ENCODE assay signal across 10 cellular contexts in genomic region chr3:52232279-52233107, GRCh38. TPM values are rescaled to one million over a fixed set of nuclear protein-coding genes. Genes with fewer than 3 reads are reported as not detected.
A peak's percentile ranks its signal among the peaks of the same experiment; 100 is the strongest.
DNase-seq lines count a peak whose midpoint lies in the region; ATAC-seq, FAIRE-seq and TF ChIP-seq lines count a peak whose summit lies in the region.
"Had no signal": no experiment of that assay in that cellular context is flagged by ENCODE, and none has a peak within 500 bp of the region (broad histone marks: within the 10 kb centered on the region; RNA-seq: fewer than 3 reads in every experiment).

No MANE protein-coding gene starts in this region.

- no peak overlapping the region for H3K9ac ChIP-seq in HepG2 (ENCODE audit: insufficient read depth, low read depth, low read length)

- in situ Hi-C loops in HepG2 (cut with HindIII; ENCODE audit: extremely low pct_ligation_motif_present, low pct_unique_long_range_greater_than_20kb) = no loop called here

- H3K9me3 ChIP-seq in HepG2 (ENCODE audit: low read length) (no peaks in the 10 kb centered on the region), testis (no peaks in the 10 kb centered on the region), tibial nerve (no peaks in the 10 kb centered on the region)
- H3K9me3 ChIP-seq: suprapubic skin had no signal

- TF ChIP-seq CTCF in D721Med (IDR thresholded peaks at IDR 0.05; ENCODE audit: insufficient read depth, missing control alignments) = peak; percentile 30
- TF ChIP-seq CTCF in HepG2 (CRISPR knock-in tag; IDR thresholded peaks at IDR 0.05) = peak; percentile 44; the same call in 1 of the 2 replicates
- TF ChIP-seq CTCF in testis (IDR thresholded peaks at IDR 0.05) = no peak
- no peak for TF ChIP-seq CTCF in tibial nerve (IDR thresholded peaks at IDR 0.05)

- H3K9me3 Mint-ChIP-seq in T-cell = no peaks in the 10 kb centered on the region
- H3K9me3 Mint-ChIP-seq: activated T-cell treated with anti-CD3 and anti-CD28 coated beads, Interleukin-2, amount 50 U/mL, for 4 hours had no signal

- H3K36me3 ChIP-seq in HepG2 (replicated peaks in 1 of 2; ENCODE audit: control insufficient read depth in 1 of 2, insufficient read depth in 2 of 2, low read length in 2 of 2) (peaks cover 21 to 49% of the 10 kb centered on the region in 2 experiments), testis (ENCODE audit: low read depth, missing control alignments) (no peaks in the 10 kb centered on the region), tibial nerve (peaks cover 0 to 77% (median 25%) of the 10 kb centered on the region in 3 donors)

- WGBS in HepG2 (ENCODE audit: low lambda C conversion rate) = 97% methylated on average over 7 of the region's 28 CpGs
- 89 to 92% methylated on average over 17 to 28 of the region's 28 CpGs for WGBS in testis, 2 donors
- 75 to 79% methylated on average over 27 to 28 of the region's 28 CpGs for WGBS in tibial nerve, 2 donors

- peaks cover 26% of the 10 kb centered on the region for H3K36me3 Mint-ChIP-seq in T-cell

- CTCF ChIA-PET in T-cell (lab: Charles Lee) = interaction anchor here (0.6 to 3.4 kb wide), 6 partner anchors 12 to 870 kb away, joined by 3 to 36 read pairs (median 6); partner anchors contain the start of gene WDR82 (in 1 of the 2)
- CTCF ChIA-PET in HepG2 (lab: Yijun Ruan, JAX; ENCODE audit: low intra/inter-chr PET ratio, low total read pairs) = interaction anchor here (1.1 kb wide), 1 partner anchor 33 kb away, joined by 3 read pairs; no protein-coding TSS in a partner anchor

- H3K4me3 ChIP-seq in HepG2 (replicated peaks in 1 of 3; ENCODE audit: insufficient read depth in 1 of 3, low read depth in 2 of 3, low read length in 3 of 3) (no peak overlapping the region), testis (no peak overlapping the region), tibial nerve (no peak overlapping the region)
- H3K4me3 ChIP-seq: suprapubic skin had no signal

- H3K4me1 ChIP-seq in HepG2 (ENCODE audit: insufficient read depth, low read length) (peaks cover 22% of the 10 kb centered on the region), testis (peaks cover 19% of the 10 kb centered on the region), tibial nerve (peaks cover 0 to 57% (median 18%) of the 10 kb centered on the region in 4 donors)

- no peaks in the 10 kb centered on the region for H3K27me3 ChIP-seq in HepG2 (ENCODE audit: control insufficient read depth in 1 of 2, insufficient read depth in 2 of 2, low read length in 2 of 2)
- H3K27me3 ChIP-seq in testis = no peaks in the 10 kb centered on the region
- H3K27me3 ChIP-seq in tibial nerve = no peaks in the 10 kb centered on the region
- H3K27me3 ChIP-seq: suprapubic skin had no signal

- TF ChIP-seq EP300 in HepG2 (IDR thresholded peaks at IDR 0.05; ENCODE audit: low read depth in 2 of 2, low read length in 2 of 2) = no peak
- TF ChIP-seq EP300 in HepG2 (CRISPR knock-in tag; IDR thresholded peaks at IDR 0.05; ENCODE audit: borderline replicate concordance) = no peak
- TF ChIP-seq EP300 in tibial nerve (IDR thresholded peaks at IDR 0.05) = no peak

- TF ChIP-seq POLR2A in HepG2 (IDR thresholded peaks at IDR 0.05; ENCODE audit: insufficient read depth in 1 of 2, low read depth in 2 of 2, low read length in 2 of 2) (no peak), testis (IDR thresholded peaks at IDR 0.05) (no peak), tibial nerve (IDR thresholded peaks at IDR 0.05) (no peak)

- ATAC-seq in T-cell (replicated peaks in 1 of 4) = peak in 1 of 4 experiments; percentile 28
- no peak for ATAC-seq in HepG2

- intact Hi-C loops in HepG2 (cut with micrococcal nuclease; ENCODE audit: unreplicated experiment) (no loop called here), testis (cut with DNase I; ENCODE audit: low total_unique reads) (no loop called here)

- TF ChIP-seq RAD21 in HepG2 (CRISPR knock-in tag; IDR thresholded peaks at IDR 0.05) = no peak

- peaks cover 25% of the 10 kb centered on the region for H4K20me1 ChIP-seq in HepG2 (ENCODE audit: insufficient read depth, low read length)

- H3K4me1 Mint-ChIP-seq in T-cell = peaks cover 53 to 65% (median 61%) of the 10 kb centered on the region in 3 donors

- FAIRE-seq in D721Med (lab: Jason Lieb, UNC) (no peak), HepG2 (lab: Jason Lieb, UNC) (no peak)
- FAIRE-seq: frontal cortex, G401.6 had no signal

- DNase-seq in D721Med (ENCODE audit: insufficient read length, low spot score) (no peak), T-cell (peak in 8 of 34 experiments; percentile 30 to 46 (median 38)), HepG2 (ENCODE audit: low spot score) (no peak), testis (no peak), tibial nerve (ENCODE audit: low spot score in 2 of 2) (no peak), dedifferentiated amniotic fluid mesenchymal stem cell (ENCODE audit: extremely low spot score) (no peak)

- H2AFZ ChIP-seq in HepG2 (ENCODE audit: low read length) = no peak overlapping the region

- no peaks in the 10 kb centered on the region for H3K27me3 Mint-ChIP-seq in T-cell

- H3K79me2 ChIP-seq in HepG2 (ENCODE audit: insufficient read depth, low read length) = peaks cover 19% of the 10 kb centered on the region

- POLR2A ChIA-PET in T-cell (lab: Charles Lee) = interaction anchor here in 1 of 2 donors (1.1 kb wide), 1 partner anchor 107 kb away, joined by 3 read pairs; no protein-coding TSS in a partner anchor
- POLR2A ChIA-PET in HepG2 (lab: Yijun Ruan, JAX) = interaction anchor here (2.2 kb wide), 1 partner anchor 57 kb away, joined by 7 read pairs; no protein-coding TSS in a partner anchor

- H3K27ac ChIP-seq in HepG2 (ENCODE audit: extremely low read length, insufficient read depth, low read length) = no peak overlapping the region
- H3K27ac ChIP-seq in testis = no peak overlapping the region
- H3K27ac ChIP-seq in tibial nerve = peak overlapping the region in 1 of 4 donors; percentile 20
- H3K27ac ChIP-seq: suprapubic skin had no signal

- no TSS peak for BruUV-seq in HepG2 (replicated peaks; lab: Mats Ljungman, UMichigan)

- no peak overlapping the region for H3K4me2 ChIP-seq in HepG2 (ENCODE audit: low read depth, low read length)

- H3K27ac Mint-ChIP-seq in T-cell = peak overlapping the region; percentile 34 to 55

- H3K4me3 Mint-ChIP-seq in T-cell = peak overlapping the region in 1 of 3 donors; percentile 55
- H3K4me3 Mint-ChIP-seq: activated T-cell treated with anti-CD3 and anti-CD28 coated beads, Interleukin-2, amount 50 U/mL, for 4 hours had no signal

RNA-seq across cellular contexts. Expression of gene TWF2, which starts 6.5 kb away (rescaled TPM):
- total RNA-seq in T-cell (10 to 100 TPM; 49.8 to 99.9 (median 88.3) TPM), HepG2 (2016; rRNA removed; fragmentation: Illumina TruSeq; extraction: Trizol) (45.5 and 49.1 TPM in 2 replicates), testis (10 to 100 TPM; 36.5 to 58.1 TPM), tibial nerve (10 to 100 TPM; 59.2 to 72.9 (median 60.4) TPM)
- 9.3 and 10.4 TPM in 2 replicates for total RNA-seq in HepG2 (2016; cell fraction: cytosol; rRNA removed; fragmentation: Illumina TruSeq; extraction: Trizol; ENCODE audit: low read depth)
- 46.7 and 47.5 TPM in 2 replicates for total RNA-seq in HepG2 (2016; cell fraction: insoluble cytoplasmic fraction; rRNA removed; fragmentation: Illumina TruSeq; extraction: Trizol)
- total RNA-seq in HepG2 (2016; cell fraction: membrane; rRNA removed; fragmentation: Illumina TruSeq; extraction: Trizol) = 18.1 and 19.8 TPM in 2 replicates
- 19.0 and 20.5 TPM in 2 replicates for total RNA-seq in HepG2 (2016; cell fraction: nucleus; rRNA removed; fragmentation: Illumina TruSeq; extraction: Trizol)
- polyA plus RNA-seq in HepG2 (2011; rRNA removed) (108 and 123 TPM in 2 replicates), testis (ENCODE audit: insufficient read depth, low read depth, low replicate concordance) (30.0 TPM)
- polyA plus RNA-seq in HepG2 (2011; cell fraction: cytosol; rRNA removed) = 139 and 201 TPM in 2 replicates
- 105 and 112 TPM in 2 replicates for polyA plus RNA-seq in HepG2 (2011; cell fraction: nucleus; rRNA removed)
- 63.2 and 85.2 TPM in 2 replicates for polyA plus RNA-seq in HepG2 (2012)
- polyA plus RNA-seq in HepG2 (2016; cell fraction: cytosol; fragmentation: Illumina TruSeq; extraction: Trizol; ENCODE audit: low read depth) = 10.6 and 11.3 TPM in 2 replicates
- polyA plus RNA-seq in HepG2 (2016; cell fraction: insoluble cytoplasmic fraction; fragmentation: Illumina TruSeq; extraction: Trizol; ENCODE audit: low read depth) = 55.3 and 58.3 TPM in 2 replicates
- polyA plus RNA-seq in HepG2 (2016; cell fraction: membrane; fragmentation: Illumina TruSeq; extraction: Trizol; ENCODE audit: low read depth) = 16.1 and 16.9 TPM in 2 replicates
- polyA plus RNA-seq in HepG2 (2016; cell fraction: nucleus; fragmentation: Illumina TruSeq; extraction: Trizol; ENCODE audit: insufficient read depth, low read depth) = 37.2 and 39.4 TPM in 2 replicates
- polyA minus RNA-seq in HepG2 (2011; rRNA and poly(A)+ RNA removed; ENCODE audit: low replicate concordance) = 46.6 and 135 TPM in 2 replicates
- 84.6 and 87.5 TPM in 2 replicates for polyA minus RNA-seq in HepG2 (2011; cell fraction: cytosol; rRNA and poly(A)+ RNA removed)
- polyA minus RNA-seq in HepG2 (2011; cell fraction: nucleus; rRNA and poly(A)+ RNA removed) = 18.5 and 25.0 TPM in 2 replicates

RNA-seq across cellular contexts. Expression of gene TLR9, which starts 7.0 kb away (rescaled TPM):
- total RNA-seq in T-cell (1 to 10 TPM in 3 of 5 donors, under 1 TPM in 1, not detected in 1; 0.54 to 2.9 (median 2.1) TPM), HepG2 (2016; rRNA removed; fragmentation: Illumina TruSeq; extraction: Trizol) (not detected in 2 replicates), testis (under 1 TPM; 0.08 to 0.25 TPM), tibial nerve (under 1 TPM in 2 of 4 donors, not detected in 2; 0.30 to 0.39 TPM)
- not detected in 2 replicates for total RNA-seq in HepG2 (2016; cell fraction: cytosol; rRNA removed; fragmentation: Illumina TruSeq; extraction: Trizol; ENCODE audit: low read depth)
- not detected in 2 replicates for total RNA-seq in HepG2 (2016; cell fraction: insoluble cytoplasmic fraction; rRNA removed; fragmentation: Illumina TruSeq; extraction: Trizol)
- total RNA-seq in HepG2 (2016; cell fraction: membrane; rRNA removed; fragmentation: Illumina TruSeq; extraction: Trizol) = not detected in 2 replicates
- total RNA-seq in HepG2 (2016; cell fraction: nucleus; rRNA removed; fragmentation: Illumina TruSeq; extraction: Trizol) = not detected in 2 replicates
- polyA plus RNA-seq in HepG2 (2011; rRNA removed) (0.08 TPM in 1 of 2 replicates, not detected in the other), testis (ENCODE audit: insufficient read depth, low read depth, low replicate concordance) (0.20 TPM)
- polyA plus RNA-seq in HepG2 (2011; cell fraction: cytosol; rRNA removed) = 0.01 TPM in 2 replicates
- polyA plus RNA-seq in HepG2 (2011; cell fraction: nucleus; rRNA removed) = 0.88 and 0.95 TPM in 2 replicates
- polyA plus RNA-seq in HepG2 (2012) = 0.31 TPM in 1 of 2 replicates, not detected in the other
- polyA plus RNA-seq in HepG2 (2016; cell fraction: cytosol; fragmentation: Illumina TruSeq; extraction: Trizol; ENCODE audit: low read depth) = not detected in 2 replicates
- polyA plus RNA-seq in HepG2 (2016; cell fraction: insoluble cytoplasmic fraction; fragmentation: Illumina TruSeq; extraction: Trizol; ENCODE audit: low read depth) = not detected in 2 replicates
- polyA plus RNA-seq in HepG2 (2016; cell fraction: membrane; fragmentation: Illumina TruSeq; extraction: Trizol; ENCODE audit: low read depth) = not detected in 2 replicates
- polyA plus RNA-seq in HepG2 (2016; cell fraction: nucleus; fragmentation: Illumina TruSeq; extraction: Trizol; ENCODE audit: insufficient read depth, low read depth) = not detected in 2 replicates
- polyA minus RNA-seq in HepG2 (2011; rRNA and poly(A)+ RNA removed; ENCODE audit: low replicate concordance) = 0.14 TPM in 1 of 2 replicates, not detected in the other
- not detected in 2 replicates for polyA minus RNA-seq in HepG2 (2011; cell fraction: cytosol; rRNA and poly(A)+ RNA removed)
- polyA minus RNA-seq in HepG2 (2011; cell fraction: nucleus; rRNA and poly(A)+ RNA removed) = 0.25 and 0.26 TPM in 2 replicates
- total RNA-seq: frontal cortex had no signal

RNA-seq across cellular contexts. Expression of gene PPM1M, which starts 13.1 kb away (rescaled TPM):
- total RNA-seq in T-cell (10 to 100 TPM; 63.4 to 78.1 (median 73.4) TPM), HepG2 (2016; rRNA removed; fragmentation: Illumina TruSeq; extraction: Trizol) (1.5 and 2.5 TPM in 2 replicates), testis (10 to 100 TPM; 12.9 to 15.2 TPM), tibial nerve (10 to 100 TPM; 25.8 to 35.1 (median 27.8) TPM)
- 0.91 and 1.1 TPM in 2 replicates for total RNA-seq in HepG2 (2016; cell fraction: cytosol; rRNA removed; fragmentation: Illumina TruSeq; extraction: Trizol; ENCODE audit: low read depth)
- 2.2 and 2.4 TPM in 2 replicates for total RNA-seq in HepG2 (2016; cell fraction: insoluble cytoplasmic fraction; rRNA removed; fragmentation: Illumina TruSeq; extraction: Trizol)
- total RNA-seq in HepG2 (2016; cell fraction: membrane; rRNA removed; fragmentation: Illumina TruSeq; extraction: Trizol) = 2.7 and 3.5 TPM in 2 replicates
- 2.0 and 2.1 TPM in 2 replicates for total RNA-seq in HepG2 (2016; cell fraction: nucleus; rRNA removed; fragmentation: Illumina TruSeq; extraction: Trizol)
- polyA plus RNA-seq in HepG2 (2011; rRNA removed) (5.9 and 6.9 TPM in 2 replicates), testis (ENCODE audit: insufficient read depth, low read depth, low replicate concordance) (22.2 TPM)
- 4.4 and 5.2 TPM in 2 replicates for polyA plus RNA-seq in HepG2 (2011; cell fraction: cytosol; rRNA removed)
- 20.6 and 21.3 TPM in 2 replicates for polyA plus RNA-seq in HepG2 (2011; cell fraction: nucleus; rRNA removed)
- polyA plus RNA-seq in HepG2 (2012) = 4.0 and 4.5 TPM in 2 replicates
- 0.99 and 1.1 TPM in 2 replicates for polyA plus RNA-seq in HepG2 (2016; cell fraction: cytosol; fragmentation: Illumina TruSeq; extraction: Trizol; ENCODE audit: low read depth)
- polyA plus RNA-seq in HepG2 (2016; cell fraction: insoluble cytoplasmic fraction; fragmentation: Illumina TruSeq; extraction: Trizol; ENCODE audit: low read depth) = 2.0 and 2.3 TPM in 2 replicates
- 2.3 and 2.5 TPM in 2 replicates for polyA plus RNA-seq in HepG2 (2016; cell fraction: membrane; fragmentation: Illumina TruSeq; extraction: Trizol; ENCODE audit: low read depth)
- polyA plus RNA-seq in HepG2 (2016; cell fraction: nucleus; fragmentation: Illumina TruSeq; extraction: Trizol; ENCODE audit: insufficient read depth, low read depth) = 3.6 and 4.3 TPM in 2 replicates
- 8.9 and 14.9 TPM in 2 replicates for polyA minus RNA-seq in HepG2 (2011; rRNA and poly(A)+ RNA removed; ENCODE audit: low replicate concordance)
- 1.5 and 1.9 TPM in 2 replicates for polyA minus RNA-seq in HepG2 (2011; cell fraction: cytosol; rRNA and poly(A)+ RNA removed)
- polyA minus RNA-seq in HepG2 (2011; cell fraction: nucleus; rRNA and poly(A)+ RNA removed) = 2.7 and 3.7 TPM in 2 replicates

RNA-seq across cellular contexts. Expression of gene ALAS1, which starts 34.5 kb away (rescaled TPM):
- total RNA-seq in T-cell = 10 to 100 TPM; 12.2 to 32.7 (median 27.1) TPM
- 36.0 and 40.2 TPM in 2 replicates for total RNA-seq in HepG2 (2016; rRNA removed; fragmentation: Illumina TruSeq; extraction: Trizol)
- total RNA-seq in HepG2 (2016; cell fraction: cytosol; rRNA removed; fragmentation: Illumina TruSeq; extraction: Trizol; ENCODE audit: low read depth) = 9.6 and 11.6 TPM in 2 replicates
- total RNA-seq in HepG2 (2016; cell fraction: insoluble cytoplasmic fraction; rRNA removed; fragmentation: Illumina TruSeq; extraction: Trizol) = 33.6 and 35.3 TPM in 2 replicates
- 14.0 and 14.5 TPM in 2 replicates for total RNA-seq in HepG2 (2016; cell fraction: membrane; rRNA removed; fragmentation: Illumina TruSeq; extraction: Trizol)
- total RNA-seq in HepG2 (2016; cell fraction: nucleus; rRNA removed; fragmentation: Illumina TruSeq; extraction: Trizol) = 16.9 and 18.1 TPM in 2 replicates
- 39.0 and 43.2 TPM in 2 replicates for polyA plus RNA-seq in HepG2 (2011; rRNA removed)
- 41.2 and 50.6 TPM in 2 replicates for polyA plus RNA-seq in HepG2 (2011; cell fraction: cytosol; rRNA removed)
- 30.0 and 30.9 TPM in 2 replicates for polyA plus RNA-seq in HepG2 (2011; cell fraction: nucleus; rRNA removed)
- 19.8 and 27.7 TPM in 2 replicates for polyA plus RNA-seq in HepG2 (2012)
- 3.9 and 4.3 TPM in 2 replicates for polyA plus RNA-seq in HepG2 (2016; cell fraction: cytosol; fragmentation: Illumina TruSeq; extraction: Trizol; ENCODE audit: low read depth)
- 27.6 and 42.4 TPM in 2 replicates for polyA plus RNA-seq in HepG2 (2016; cell fraction: insoluble cytoplasmic fraction; fragmentation: Illumina TruSeq; extraction: Trizol; ENCODE audit: low read depth)
- polyA plus RNA-seq in HepG2 (2016; cell fraction: membrane; fragmentation: Illumina TruSeq; extraction: Trizol; ENCODE audit: low read depth) = 6.8 and 7.1 TPM in 2 replicates
- 26.7 and 30.3 TPM in 2 replicates for polyA plus RNA-seq in HepG2 (2016; cell fraction: nucleus; fragmentation: Illumina TruSeq; extraction: Trizol; ENCODE audit: insufficient read depth, low read depth)
- 49.6 and 54.7 TPM in 2 replicates for polyA minus RNA-seq in HepG2 (2011; rRNA and poly(A)+ RNA removed; ENCODE audit: low replicate concordance)
- polyA minus RNA-seq in HepG2 (2011; cell fraction: cytosol; rRNA and poly(A)+ RNA removed) = 23.9 and 26.4 TPM in 2 replicates
- polyA minus RNA-seq in HepG2 (2011; cell fraction: nucleus; rRNA and poly(A)+ RNA removed) = 17.3 and 19.0 TPM in 2 replicates
- total RNA-seq in testis = 10 to 100 TPM; 49.9 to 51.4 TPM
- polyA plus RNA-seq in testis (ENCODE audit: insufficient read depth, low read depth, low replicate concordance) = 54.2 TPM
- total RNA-seq in tibial nerve = 10 to 100 TPM; 26.1 to 37.1 (median 32.0) TPM

RNA-seq across cellular contexts. Expression of gene WDR82, which starts 46.0 kb away (rescaled TPM):
- 100 to 1,000 TPM; 119 to 159 (median 154) TPM for total RNA-seq in T-cell
- 59.5 and 62.0 TPM in 2 replicates for total RNA-seq in HepG2 (2016; rRNA removed; fragmentation: Illumina TruSeq; extraction: Trizol)
- total RNA-seq in HepG2 (2016; cell fraction: cytosol; rRNA removed; fragmentation: Illumina TruSeq; extraction: Trizol; ENCODE audit: low read depth) = 6.3 and 6.7 TPM in 2 replicates
- total RNA-seq in HepG2 (2016; cell fraction: insoluble cytoplasmic fraction; rRNA removed; fragmentation: Illumina TruSeq; extraction: Trizol) = 58.9 and 60.5 TPM in 2 replicates
- total RNA-seq in HepG2 (2016; cell fraction: membrane; rRNA removed; fragmentation: Illumina TruSeq; extraction: Trizol) = 27.7 and 28.8 TPM in 2 replicates
- total RNA-seq in HepG2 (2016; cell fraction: nucleus; rRNA removed; fragmentation: Illumina TruSeq; extraction: Trizol) = 32.4 and 32.6 TPM in 2 replicates
- polyA plus RNA-seq in HepG2 (2011; rRNA removed) = 39.1 and 41.9 TPM in 2 replicates
- polyA plus RNA-seq in HepG2 (2011; cell fraction: cytosol; rRNA removed) = 23.5 and 37.7 TPM in 2 replicates
- 10.7 and 14.5 TPM in 2 replicates for polyA plus RNA-seq in HepG2 (2011; cell fraction: nucleus; rRNA removed)
- 48.3 and 52.2 TPM in 2 replicates for polyA plus RNA-seq in HepG2 (2012)
- 3.6 and 4.2 TPM in 2 replicates for polyA plus RNA-seq in HepG2 (2016; cell fraction: cytosol; fragmentation: Illumina TruSeq; extraction: Trizol; ENCODE audit: low read depth)
- polyA plus RNA-seq in HepG2 (2016; cell fraction: insoluble cytoplasmic fraction; fragmentation: Illumina TruSeq; extraction: Trizol; ENCODE audit: low read depth) = 60.6 and 66.1 TPM in 2 replicates
- 13.9 and 15.0 TPM in 2 replicates for polyA plus RNA-seq in HepG2 (2016; cell fraction: membrane; fragmentation: Illumina TruSeq; extraction: Trizol; ENCODE audit: low read depth)
- 38.8 and 40.8 TPM in 2 replicates for polyA plus RNA-seq in HepG2 (2016; cell fraction: nucleus; fragmentation: Illumina TruSeq; extraction: Trizol; ENCODE audit: insufficient read depth, low read depth)
- 52.7 and 77.7 TPM in 2 replicates for polyA minus RNA-seq in HepG2 (2011; rRNA and poly(A)+ RNA removed; ENCODE audit: low replicate concordance)
- polyA minus RNA-seq in HepG2 (2011; cell fraction: cytosol; rRNA and poly(A)+ RNA removed) = 29.3 and 33.9 TPM in 2 replicates
- 28.7 and 33.2 TPM in 2 replicates for polyA minus RNA-seq in HepG2 (2011; cell fraction: nucleus; rRNA and poly(A)+ RNA removed)
- 10 to 100 TPM; 76.1 to 85.7 TPM for total RNA-seq in testis
- 80.9 TPM for polyA plus RNA-seq in testis (ENCODE audit: insufficient read depth, low read depth, low replicate concordance)
- 10 to 100 TPM; 42.1 to 52.9 (median 48.6) TPM for total RNA-seq in tibial nerve

Comparison
In these comparisons a context has a peak if more than half of its experiments do, and no peak if none do; other contexts are left out.
1. CTCF ChIP-seq: peak in D721Med (single experiment) and HepG2 (single experiment); none in testis (0 of 3) and tibial nerve (0 of 5).